ENCODE assay signal across 15 cellular contexts in the genomic region with DNA sequence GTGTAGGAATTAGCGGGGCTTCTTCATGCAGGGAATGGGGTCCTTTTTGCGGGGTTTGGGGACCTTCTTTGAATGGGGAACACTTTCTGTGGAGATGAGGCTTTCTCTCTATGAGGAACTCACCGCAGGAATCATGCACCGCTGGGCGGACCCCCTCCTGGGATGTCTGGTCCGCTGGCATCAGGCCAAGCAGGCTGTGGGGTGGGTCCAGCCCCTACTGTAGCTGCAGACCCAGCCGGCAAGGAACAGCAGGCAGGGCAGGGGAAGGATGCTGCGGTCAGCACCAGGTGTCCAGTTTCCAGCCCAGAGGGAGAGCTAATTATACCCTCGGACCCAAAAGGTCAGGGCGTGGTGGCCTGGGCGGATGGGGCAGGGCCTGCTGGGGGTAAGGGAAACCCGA. TPM values are rescaled to one million over a fixed set of nuclear protein-coding genes. Genes with fewer than 3 reads are reported as not detected.
DNase-seq lines count a peak whose midpoint lies in the region; ATAC-seq and TF ChIP-seq lines count a peak whose summit lies in the region.
"Had no signal": no experiment of that assay in that cellular context is flagged by ENCODE, and none has a peak within 500 bp of the region (broad histone marks: within the 10 kb centered on the region; RNA-seq: fewer than 3 reads in every experiment).

No MANE protein-coding gene starts in this region.

- TF ChIP-seq CTCF in GM12875 (IDR thresholded peaks at IDR 0.05; ENCODE audit: borderline replicate concordance, insufficient read depth, low read depth, low read length) (no peak), parathyroid adenoma (IDR thresholded peaks at IDR 0.05) (no peak), gastroesophageal sphincter (IDR thresholded peaks at IDR 0.05) (no peak)

- H3K4me1 Mint-ChIP-seq in activated T-helper 2 cell treated with anti-CD3 and anti-CD28 coated beads, Interferon-gamma antibody, Interleukin-2, Interleukin-4, amounts not matched to agents 10 μg/mL and 5 μg/mL and 100 μg/mL, durations not matched to agents 14 hours and 24 hours and 36 hours (ENCODE audit: low read depth), result peaks cover 8% of the 10 kb centered on the region

- H3K4me3 ChIP-seq in GM12875 (ENCODE audit: low read depth, low read length), result peak overlapping the region; percentile 57
- no peak overlapping the region for H3K4me3 ChIP-seq in parathyroid adenoma (ENCODE audit: low read depth, low read length)
- no peak overlapping the region for H3K4me3 ChIP-seq in gastroesophageal sphincter
- H3K4me3 ChIP-seq: pancreas had no signal

- H3K9me3 ChIP-seq in parathyroid adenoma (ENCODE audit: control insufficient read depth, low read length) (no peaks in the 10 kb centered on the region), gastroesophageal sphincter (no peaks in the 10 kb centered on the region)
- H3K9me3 ChIP-seq: pancreas had no signal

- no peak overlapping the region for H3K9ac ChIP-seq in parathyroid adenoma

- H3K27me3 ChIP-seq in parathyroid adenoma (ENCODE audit: control insufficient read depth, insufficient read depth, low read length) (no peaks in the 10 kb centered on the region), gastroesophageal sphincter (peaks cover 65% of the 10 kb centered on the region)
- H3K27me3 ChIP-seq: pancreas had no signal

- ATAC-seq in gastroesophageal sphincter (no peak), left cardiac atrium (no peak)
- ATAC-seq: pancreas had no signal

- H3K4me1 ChIP-seq in parathyroid adenoma (peaks cover 10% of the 10 kb centered on the region), gastroesophageal sphincter (peaks cover 0 to 21% (median 7%) of the 10 kb centered on the region in 3 donors)

- H2AFZ ChIP-seq in parathyroid adenoma, result peak overlapping the region; percentile 2

- H3K27ac ChIP-seq in parathyroid adenoma, result no peak overlapping the region
- no peak overlapping the region for H3K27ac ChIP-seq in gastroesophageal sphincter
- H3K27ac ChIP-seq: pancreas had no signal

- TF ChIP-seq POLR2A in gastroesophageal sphincter (IDR thresholded peaks at IDR 0.05), result no peak

- H3K9me3 Mint-ChIP-seq in activated T-helper 2 cell treated with anti-CD3 and anti-CD28 coated beads, Interferon-gamma antibody, Interleukin-2, Interleukin-4, amounts not matched to agents 10 μg/mL and 5 μg/mL and 100 μg/mL, durations not matched to agents 14 hours and 24 hours and 36 hours, result no peaks in the 10 kb centered on the region

- H3K79me2 ChIP-seq in parathyroid adenoma, result no peaks in the 10 kb centered on the region

- H3K36me3 ChIP-seq in parathyroid adenoma (ENCODE audit: control insufficient read depth, insufficient read depth, low read length), result no peaks in the 10 kb centered on the region
- H3K36me3 ChIP-seq in gastroesophageal sphincter, result no peaks in the 10 kb centered on the region
- H3K36me3 ChIP-seq: pancreas had no signal

- no peaks in the 10 kb centered on the region for H3K36me3 Mint-ChIP-seq in activated T-helper 2 cell treated with anti-CD3 and anti-CD28 coated beads, Interferon-gamma antibody, Interleukin-2, Interleukin-4, amounts not matched to agents 10 μg/mL and 5 μg/mL and 100 μg/mL, durations not matched to agents 14 hours and 24 hours and 36 hours (ENCODE audit: low read depth)

- peak overlapping the region; percentile 6 for H3K4me3 Mint-ChIP-seq in activated T-helper 2 cell treated with anti-CD3 and anti-CD28 coated beads, Interferon-gamma antibody, Interleukin-2, Interleukin-4, amounts not matched to agents 10 μg/mL and 5 μg/mL and 100 μg/mL, durations not matched to agents 14 hours and 24 hours and 36 hours (ENCODE audit: low read depth)

- H3K27me3 Mint-ChIP-seq in activated T-helper 2 cell treated with anti-CD3 and anti-CD28 coated beads, Interferon-gamma antibody, Interleukin-2, Interleukin-4, amounts not matched to agents 10 μg/mL and 5 μg/mL and 100 μg/mL, durations not matched to agents 14 hours and 24 hours and 36 hours (ENCODE audit: low read depth), result peaks cover 13% of the 10 kb centered on the region

- H3K4me2 ChIP-seq in parathyroid adenoma (ENCODE audit: low read length), result peak overlapping the region; percentile 50

- intact Hi-C loops in activated T-helper 2 cell treated with anti-CD3 and anti-CD28 coated beads, Interferon-gamma antibody, Interleukin-2, Interleukin-4, amounts not matched to agents 10 μg/mL and 5 μg/mL and 100 μg/mL, durations not matched to agents 14 hours and 24 hours and 36 hours (cut with micrococcal nuclease), result no loop called here
- intact Hi-C loops in left cardiac atrium (cut with DNase I), result no loop called here

- no peak overlapping the region for H3K27ac Mint-ChIP-seq in activated T-helper 2 cell treated with anti-CD3 and anti-CD28 coated beads, Interferon-gamma antibody, Interleukin-2, Interleukin-4, amounts not matched to agents 10 μg/mL and 5 μg/mL and 100 μg/mL, durations not matched to agents 14 hours and 24 hours and 36 hours

- DNase-seq in NCI-H146 (lab: John Stamatoyannopoulos, UW), result peak; percentile 95
- DNase-seq in activated T-helper 2 cell treated with anti-CD3 and anti-CD28 coated beads, Interferon-gamma antibody, Interleukin-2, Interleukin-4, amounts not matched to agents 10 μg/mL and 5 μg/mL and 100 μg/mL, durations not matched to agents 14 hours and 24 hours and 36 hours (ENCODE audit: low spot score), result no peak
- DNase-seq in GF-D8 (lab: John Stamatoyannopoulos, UW), result no peak
- DNase-seq in dermis blood vessel endothelial cell, result no peak
- DNase-seq in left cardiac atrium, result no peak
- DNase-seq: activated effector memory CD4-positive, alpha-beta T cell treated with Interleukin-2 at 50 U/mL for 16 hours; anterior cingulate cortex; C1 segment of cervical spinal cord; NCI-H2029 treated with DMSO at 0.1 percent for 48 hours had no signal

- TF ChIP-seq EP300 in gastroesophageal sphincter (IDR thresholded peaks at IDR 0.05), result no peak

- WGBS in gastroesophageal sphincter (ENCODE audit: low coverage in 1 of 2), 2 donors, result 32 to 80% methylated on average over 1 to 6 of the region's 12 CpGs

RNA-seq across cellular contexts. Expression of a gene that starts 1.8 kb away (rescaled TPM):
- 0.21 and 0.25 TPM in 2 replicates for total RNA-seq in activated T-helper 2 cell treated with anti-CD3 and anti-CD28 coated beads, Interferon-gamma antibody, Interleukin-2, Interleukin-4, amounts not matched to agents 10 μg/mL and 5 μg/mL and 100 μg/mL, durations not matched to agents 14 hours and 24 hours and 36 hours
- total RNA-seq in gastroesophageal sphincter (not detected), dermis blood vessel endothelial cell (0.05 TPM in 1 of 2 replicates, not detected in the other), left cardiac atrium (not detected)
- total RNA-seq: epithelial cell of proximal tubule, mesenteric fat pad had no signal

RNA-seq across cellular contexts. Expression of a gene that starts 15.8 kb away (rescaled TPM):
- total RNA-seq in activated T-helper 2 cell treated with anti-CD3 and anti-CD28 coated beads, Interferon-gamma antibody, Interleukin-2, Interleukin-4, amounts not matched to agents 10 μg/mL and 5 μg/mL and 100 μg/mL, durations not matched to agents 14 hours and 24 hours and 36 hours, result 0.66 and 0.80 TPM in 2 replicates
- total RNA-seq in gastroesophageal sphincter (not detected), dermis blood vessel endothelial cell (not detected in 2 replicates), left cardiac atrium (not detected)
- total RNA-seq: epithelial cell of proximal tubule, mesenteric fat pad had no signal

RNA-seq across cellular contexts. Expression of a gene that starts 41.8 kb away (rescaled TPM):
- total RNA-seq in activated T-helper 2 cell treated with anti-CD3 and anti-CD28 coated beads, Interferon-gamma antibody, Interleukin-2, Interleukin-4, amounts not matched to agents 10 μg/mL and 5 μg/mL and 100 μg/mL, durations not matched to agents 14 hours and 24 hours and 36 hours, result 76.0 and 76.2 TPM in 2 replicates
- total RNA-seq in gastroesophageal sphincter (10 to 100 TPM; 55.5 to 75.9 (median 71.5) TPM), dermis blood vessel endothelial cell (63.0 and 77.3 TPM in 2 replicates), left cardiac atrium (10 to 100 TPM; 82.3 to 96.9 TPM)

RNA-seq across cellular contexts. Expression of a gene that starts 42.1 kb away (rescaled TPM):
- 0.28 and 0.82 TPM in 2 replicates for total RNA-seq in activated T-helper 2 cell treated with anti-CD3 and anti-CD28 coated beads, Interferon-gamma antibody, Interleukin-2, Interleukin-4, amounts not matched to agents 10 μg/mL and 5 μg/mL and 100 μg/mL, durations not matched to agents 14 hours and 24 hours and 36 hours
- 1 to 10 TPM in 1 of 4 donors, under 1 TPM in 1, not detected in 2; 0.78 to 1.7 TPM for total RNA-seq in gastroesophageal sphincter
- total RNA-seq in dermis blood vessel endothelial cell, result 0.05 and 0.17 TPM in 2 replicates
- 1 to 10 TPM; 1.4 to 1.5 TPM for total RNA-seq in left cardiac atrium

RNA-seq across cellular contexts. Expression of a gene that starts 50.4 kb away (rescaled TPM):
- 153 and 162 TPM in 2 replicates for total RNA-seq in activated T-helper 2 cell treated with anti-CD3 and anti-CD28 coated beads, Interferon-gamma antibody, Interleukin-2, Interleukin-4, amounts not matched to agents 10 μg/mL and 5 μg/mL and 100 μg/mL, durations not matched to agents 14 hours and 24 hours and 36 hours
- total RNA-seq in gastroesophageal sphincter (10 to 100 TPM in 2 of 4 donors, 1 to 10 TPM in 2; 7.2 to 13.7 (median 10.3) TPM), dermis blood vessel endothelial cell (40.8 and 77.4 TPM in 2 replicates), left cardiac atrium (10 to 100 TPM; 12.0 to 13.4 TPM)
